24 cellular contexts compared by ENCODE assay signal in genomic region chr10:3401491-3401938, GRCh38.
A peak's percentile ranks its signal among the peaks of the same experiment; 100 is the strongest.
DNase-seq lines count a peak whose midpoint lies in the region; ATAC-seq, FAIRE-seq and TF ChIP-seq lines count a peak whose summit lies in the region.
"Had no signal": no experiment of that assay in that cellular context is flagged by ENCODE, and none has a peak within 500 bp of the region (broad histone marks: within the 10 kb centered on the region; RNA-seq: fewer than 3 reads in every experiment).

No MANE protein-coding gene starts in this region.

- peaks cover 54% of the 10 kb centered on the region for H3K4me1 Mint-ChIP-seq in chondrocyte (ENCODE audit: low read depth)
- H3K4me1 Mint-ChIP-seq: activated naive CD8-positive, alpha-beta T cell treated with anti-CD3 and anti-CD28 coated beads for 36 hours had no signal

- TF ChIP-seq CTCF in chondrocyte (IDR thresholded peaks at IDR 0.05) = no peak

- no peak overlapping the region for H3K4me3 Mint-ChIP-seq in chondrocyte (ENCODE audit: unreplicated experiment)
- H3K4me3 Mint-ChIP-seq: activated naive CD8-positive, alpha-beta T cell treated with anti-CD3 and anti-CD28 coated beads for 36 hours; nephron had no signal

- H3K9me3 Mint-ChIP-seq in chondrocyte (ENCODE audit: low read depth) = peaks cover 4% of the 10 kb centered on the region
- H3K9me3 Mint-ChIP-seq: activated naive CD8-positive, alpha-beta T cell treated with anti-CD3 and anti-CD28 coated beads for 36 hours had no signal

- peak overlapping the region; percentile 95 for H3K27ac Mint-ChIP-seq in chondrocyte (ENCODE audit: unreplicated experiment)
- H3K27ac Mint-ChIP-seq: activated naive CD8-positive, alpha-beta T cell treated with anti-CD3 and anti-CD28 coated beads for 36 hours had no signal

- no peaks in the 10 kb centered on the region for H3K36me3 Mint-ChIP-seq in chondrocyte (ENCODE audit: low read depth)
- H3K36me3 Mint-ChIP-seq: activated naive CD8-positive, alpha-beta T cell treated with anti-CD3 and anti-CD28 coated beads for 36 hours had no signal

- FAIRE-seq in urothelium cell line (lab: Jason Lieb, UNC) = no peak
- FAIRE-seq: K562 had no signal

- no peaks in the 10 kb centered on the region for H3K27me3 Mint-ChIP-seq in chondrocyte (ENCODE audit: low read depth)

- DNase-seq in EL (peak; percentile 80), LHCN-M2 (ENCODE audit: low read depth) (peak; percentile 16), chondrocyte (ENCODE audit: low spot score) (no peak), myocyte (ENCODE audit: low read depth) (peak; percentile 15), RPMI8226 (no peak), DMS153 treated with DMSO at 0.1 percent for 48 hours (lab: John Stamatoyannopoulos, UW; ENCODE audit: unreplicated experiment) (no peak), urothelium cell line (ENCODE audit: low spot score) (no peak)
- DNase-seq: activated CD8-positive, alpha-beta memory T cell treated with anti-CD3 and anti-CD28 coated beads for 24 hours; activated naive CD8-positive, alpha-beta T cell treated with anti-CD3 and anti-CD28 coated beads for 36 hours; Calu3; caudate nucleus; effector CD8-positive, alpha-beta T cell; esophagus squamous epithelium; hippocampal formation; mesendoderm; NCI-H1105; NCI-H2107; NCI-H526 treated with DMSO at 0.1 percent for 48 hours; SIG-M5; stimulated activated CD8-positive, alpha-beta memory T cell treated with anti-CD3 and anti-CD28 coated beads, Interleukin-4, amount 100 ng/mL, for 48 hours; T-helper 2 cell had no signal

- no peak for ATAC-seq in GM19452 (IDR thresholded peaks at IDR 0.05; ENCODE audit: unreplicated experiment)
- ATAC-seq: K562 had no signal

Comparison
In these comparisons a context has a peak if more than half of its experiments do, and no peak if none do; other contexts are left out.
1. DNase-seq: peak in EL (single experiment), LHCN-M2 (single experiment) and myocyte (single experiment); none in chondrocyte (single experiment), RPMI8226 (single experiment), DMS153 treated with DMSO at 0.1 percent for 48 hours (single experiment) and urothelium cell line (single experiment).